ENCODE assay signal across 9 cellular contexts in genomic region chr16:2919511-2920255, GRCh38. TPM values are rescaled to one million over a fixed set of nuclear protein-coding genes. Genes with fewer than 3 reads are reported as not detected.
DNase-seq lines count a peak whose midpoint lies in the region; ATAC-seq and TF ChIP-seq lines count a peak whose summit lies in the region.
"Had no signal": no experiment of that assay in that cellular context is flagged by ENCODE, and none has a peak within 500 bp of the region (broad histone marks: within the 10 kb centered on the region; RNA-seq: fewer than 3 reads in every experiment).

No MANE protein-coding gene starts in this region.

- intact Hi-C loops in esophagus squamous epithelium (cut with DNase I) (loop anchor here (5.0 kb wide), 1 partner anchor 42 kb away; no protein-coding TSS in a partner anchor), tibial artery (cut with DNase I; ENCODE audit: low total_unique reads) (loop anchor here (2.0 kb wide), 1 partner anchor 45 kb away; no protein-coding TSS in a partner anchor)

- H3K4me1 Mint-ChIP-seq in H9 (peaks cover 0 to 2% of the 10 kb centered on the region in 2 experiments; a peak in 2 of 4 replicates), nephron progenitor cell (peaks cover 16% of the 10 kb centered on the region)
- peaks cover 2% of the 10 kb centered on the region for H3K4me1 Mint-ChIP-seq in activated T-cell treated with anti-CD3 and anti-CD28 coated beads, Interleukin-2, amount 50 U/mL, for 4 hours (ENCODE audit: low read depth)

- H3K27me3 ChIP-seq in BE2C, result no peaks in the 10 kb centered on the region
- H3K27me3 ChIP-seq in H9 (ENCODE audit: insufficient read depth, low read length), result no peaks in the 10 kb centered on the region
- H3K27me3 ChIP-seq in esophagus squamous epithelium, result no peaks in the 10 kb centered on the region
- H3K27me3 ChIP-seq in tibial artery, result no peaks in the 10 kb centered on the region

- no peak overlapping the region for H3K4me3 Mint-ChIP-seq in H9
- no peak overlapping the region for H3K4me3 Mint-ChIP-seq in activated T-cell treated with anti-CD3 and anti-CD28 coated beads, Interleukin-2, amount 50 U/mL, for 4 hours
- H3K4me3 Mint-ChIP-seq in nephron progenitor cell, result no peak overlapping the region

- no peak overlapping the region for H2AFZ ChIP-seq in H9 (ENCODE audit: low read length)

- no peak overlapping the region for H4K91ac ChIP-seq in H9 (ENCODE audit: insufficient read length, low read depth, low read length)

- peak; percentile 59 to 62 for ATAC-seq in activated T-cell treated with anti-CD3 and anti-CD28 coated beads, Interleukin-2, amount 50 U/mL, for 4 hours
- ATAC-seq in GM19467 (IDR thresholded peaks at IDR 0.05; ENCODE audit: unreplicated experiment), result no peak

- H3K4me3 ChIP-seq in BE2C (ENCODE audit: low read depth, low read length) (no peak overlapping the region), esophagus squamous epithelium (no peak overlapping the region), tibial artery (no peak overlapping the region)

- H3K36me3 Mint-ChIP-seq in H9 (ENCODE audit: insufficient read depth in 1 of 3, low read depth in 3 of 3) (peaks cover 8 to 24% (median 10%) of the 10 kb centered on the region in 3 experiments; a peak in 5 of 7 replicates), nephron progenitor cell (ENCODE audit: low read depth) (peaks cover 26% of the 10 kb centered on the region)
- peaks cover 12% of the 10 kb centered on the region for H3K36me3 Mint-ChIP-seq in activated T-cell treated with anti-CD3 and anti-CD28 coated beads, Interleukin-2, amount 50 U/mL, for 4 hours (ENCODE audit: insufficient read depth)

- H3K4me1 ChIP-seq in BE2C (no peaks in the 10 kb centered on the region), H9 (ENCODE audit: insufficient read depth, low read length) (no peaks in the 10 kb centered on the region), esophagus squamous epithelium (peaks cover 7 to 47% (median 28%) of the 10 kb centered on the region in 3 donors), tibial artery (peaks cover 0 to 14% (median 4%) of the 10 kb centered on the region in 4 donors)

- no peak overlapping the region for H4K8ac ChIP-seq in H9 (replicated peaks; ENCODE audit: insufficient read length, low read depth, low read length)

- H3K9me3 Mint-ChIP-seq in H9 (no peaks in the 10 kb centered on the region), nephron progenitor cell (no peaks in the 10 kb centered on the region)
- no peaks in the 10 kb centered on the region for H3K9me3 Mint-ChIP-seq in activated T-cell treated with anti-CD3 and anti-CD28 coated beads, Interleukin-2, amount 50 U/mL, for 4 hours

- TF ChIP-seq CTCF in BE2C (IDR thresholded peaks at IDR 0.05; ENCODE audit: low read depth, low read length) (peak; percentile 89), H9 (conservative IDR thresholded peaks at IDR 0.05) (peak; percentile 94), esophagus squamous epithelium (IDR thresholded peaks at IDR 0.05) (peak; percentile 93 to 98 (median 96)), nephron progenitor cell (IDR thresholded peaks at IDR 0.05) (peak; percentile 90), tibial artery (IDR thresholded peaks at IDR 0.05) (peak; percentile 90 to 98)

- no peak overlapping the region for H2BK20ac ChIP-seq in H9 (ENCODE audit: low read depth, low read length, poor library complexity, severe bottlenecking)

- H3K27me3 Mint-ChIP-seq in H9 (ENCODE audit: low read depth) (no peaks in the 10 kb centered on the region), nephron progenitor cell (ENCODE audit: low read depth, poor library complexity) (peaks cover 6% of the 10 kb centered on the region)
- H3K27me3 Mint-ChIP-seq in activated T-cell treated with anti-CD3 and anti-CD28 coated beads, Interleukin-2, amount 50 U/mL, for 4 hours (ENCODE audit: low read depth), result no peaks in the 10 kb centered on the region

- no peak overlapping the region for H3K56ac ChIP-seq in H9 (ENCODE audit: insufficient read length, low read depth, low read length)

- peaks cover 3% of the 10 kb centered on the region; the same call in 1 of the 2 replicates for H3K36me3 ChIP-seq in BE2C
- H3K36me3 ChIP-seq in esophagus squamous epithelium, result peaks cover 0 to 71% (median 2%) of the 10 kb centered on the region in 3 donors
- H3K36me3 ChIP-seq in tibial artery, result peaks cover 12 to 59% (median 20%) of the 10 kb centered on the region in 3 donors

- no peaks in the 10 kb centered on the region for H4K20me1 ChIP-seq in H9 (ENCODE audit: control insufficient read depth, insufficient read depth, insufficient read length)

- H3T11ph ChIP-seq in H9 (ENCODE audit: low read length), result no peak overlapping the region

- no peak overlapping the region for H3K4ac ChIP-seq in H9 (ENCODE audit: low read depth, low read length)

- no peak overlapping the region for H2BK5ac ChIP-seq in H9 (ENCODE audit: insufficient read length, low read length)

- H3K14ac ChIP-seq in H9 (ENCODE audit: insufficient read depth, low read length), result no peak overlapping the region

- H3K27ac Mint-ChIP-seq in H9, result no peak overlapping the region
- no peak overlapping the region for H3K27ac Mint-ChIP-seq in nephron progenitor cell

- no peak overlapping the region for H3K18ac ChIP-seq in H9 (ENCODE audit: insufficient read length, low read depth, low read length)

- no peaks in the 10 kb centered on the region for H3K79me1 ChIP-seq in H9 (ENCODE audit: insufficient read depth, low read depth, low read length, poor library complexity, severe bottlenecking)

- H2BK15ac ChIP-seq in H9 (ENCODE audit: low read depth, low read length), result no peak overlapping the region

- no peak overlapping the region for H2BK120ac ChIP-seq in H9 (ENCODE audit: low read depth, low read length, poor library complexity, severe bottlenecking)

- H3K23me2 ChIP-seq in H9 (ENCODE audit: insufficient read length, low read depth, low read length, poor library complexity, severe bottlenecking), result no peaks in the 10 kb centered on the region

- no peak overlapping the region for H3K4me2 ChIP-seq in H9 (ENCODE audit: insufficient read depth, insufficient read length, low read length)

- H3K23ac ChIP-seq in H9 (ENCODE audit: insufficient read length, low read depth, low read length), result no peak overlapping the region

- H2AK5ac ChIP-seq in H9 (ENCODE audit: insufficient read length, low read length), result no peak overlapping the region

- DNase-seq in BE2C (peak; percentile 60), H9 (peak; percentile 59), OCI-M2 (lab: John Stamatoyannopoulos, UW; ENCODE audit: unreplicated experiment) (peak; percentile 22), esophagus squamous epithelium (lab: John Stamatoyannopoulos, UW) (no peak), nephron progenitor cell (peak; percentile 75), tibial artery (peak; percentile 65 to 89)
- peak; percentile 63 for DNase-seq in activated T-cell treated with anti-CD3 and anti-CD28 coated beads, Interleukin-2, amount 50 U/mL, for 4 hours

- no peak overlapping the region for H4K5ac ChIP-seq in H9 (ENCODE audit: insufficient read length, low read depth, low read length)

- TF ChIP-seq POLR2A in esophagus squamous epithelium (IDR thresholded peaks at IDR 0.05), result no peak

- H2BK12ac ChIP-seq in H9 (ENCODE audit: insufficient read length, low read depth, low read length), result no peak overlapping the region

- H3K9me3 ChIP-seq in BE2C (no peaks in the 10 kb centered on the region), H9 (ENCODE audit: control insufficient read depth, low read depth, low read length) (no peaks in the 10 kb centered on the region), esophagus squamous epithelium (no peaks in the 10 kb centered on the region), tibial artery (no peaks in the 10 kb centered on the region)

- no peak overlapping the region for H3K27ac ChIP-seq in H9 (ENCODE audit: insufficient read length, low read depth, low read length)
- H3K27ac ChIP-seq in esophagus squamous epithelium, result peak overlapping the region; percentile 58 to 78 (median 77)
- H3K27ac ChIP-seq in tibial artery, result peak overlapping the region; percentile 69 to 80

- no peak overlapping the region for H3K9ac ChIP-seq in H9 (ENCODE audit: extremely low read depth, insufficient read length, low read length)

- H3K79me2 ChIP-seq in H9 (ENCODE audit: insufficient read depth, low read length), result no peaks in the 10 kb centered on the region

- no CpG with 5 or more reads among the region's 13 CpGs for WGBS in H9 (ENCODE audit: extremely low coverage, insufficient read length, low lambda C conversion rate)
- 8 to 11% methylated on average over 13 of the region's 13 CpGs for WGBS in esophagus squamous epithelium, 2 donors

RNA-seq across cellular contexts. Expression of gene FLYWCH1, which starts 8.0 kb away (rescaled TPM):
- 30.6 TPM for polyA plus RNA-seq in BE2C (2012; ENCODE audit: insufficient read depth, insufficient read length, low read depth)
- total RNA-seq in H9 (2021) (12.5 and 13.0 TPM in 2 replicates), esophagus squamous epithelium (10 to 100 TPM; 25.4 to 52.1 (median 27.1) TPM)
- total RNA-seq in activated T-cell treated with anti-CD3 and anti-CD28 coated beads, Interleukin-2, amount 50 U/mL, for 4 hours, result 10 to 100 TPM; 39.8 to 47.9 (median 46.8) TPM

RNA-seq across cellular contexts. Expression of gene FLYWCH2, which starts 36.7 kb away (rescaled TPM):
- polyA plus RNA-seq in BE2C (2012; ENCODE audit: insufficient read depth, insufficient read length, low read depth), result 79.1 TPM
- total RNA-seq in H9 (2021) (16.5 and 20.9 TPM in 2 replicates), esophagus squamous epithelium (10 to 100 TPM; 18.9 to 47.9 (median 39.5) TPM)
- 10 to 100 TPM; 25.7 to 28.7 (median 28.5) TPM for total RNA-seq in activated T-cell treated with anti-CD3 and anti-CD28 coated beads, Interleukin-2, amount 50 U/mL, for 4 hours

RNA-seq across cellular contexts. Expression of gene KREMEN2, which starts 44.4 kb away (rescaled TPM):
- polyA plus RNA-seq in BE2C (2012; ENCODE audit: insufficient read depth, insufficient read length, low read depth), result 9.3 TPM
- 12.8 and 14.6 TPM in 2 replicates for total RNA-seq in H9 (2021)
- under 1 TPM in 2 of 3 donors, not detected in 1; 0.11 TPM for total RNA-seq in activated T-cell treated with anti-CD3 and anti-CD28 coated beads, Interleukin-2, amount 50 U/mL, for 4 hours
- total RNA-seq in esophagus squamous epithelium, result 1 to 10 TPM in 2 of 4 donors, under 1 TPM in 1, not detected in 1; 0.19 to 3.9 (median 2.1) TPM
- total RNA-seq: subcutaneous adipose tissue had no signal

RNA-seq across cellular contexts. Expression of gene PAQR4, which starts 49.5 kb away (rescaled TPM):
- 35.8 TPM for polyA plus RNA-seq in BE2C (2012; ENCODE audit: insufficient read depth, insufficient read length, low read depth)
- total RNA-seq in H9 (2021), result 32.1 and 33.3 TPM in 2 replicates
- 10 to 100 TPM; 17.4 to 24.9 (median 22.6) TPM for total RNA-seq in activated T-cell treated with anti-CD3 and anti-CD28 coated beads, Interleukin-2, amount 50 U/mL, for 4 hours
- total RNA-seq in esophagus squamous epithelium, result 10 to 100 TPM in 1 of 4 donors, 1 to 10 TPM in 3; 2.9 to 18.8 (median 8.0) TPM
